In the genomic region with DNA sequence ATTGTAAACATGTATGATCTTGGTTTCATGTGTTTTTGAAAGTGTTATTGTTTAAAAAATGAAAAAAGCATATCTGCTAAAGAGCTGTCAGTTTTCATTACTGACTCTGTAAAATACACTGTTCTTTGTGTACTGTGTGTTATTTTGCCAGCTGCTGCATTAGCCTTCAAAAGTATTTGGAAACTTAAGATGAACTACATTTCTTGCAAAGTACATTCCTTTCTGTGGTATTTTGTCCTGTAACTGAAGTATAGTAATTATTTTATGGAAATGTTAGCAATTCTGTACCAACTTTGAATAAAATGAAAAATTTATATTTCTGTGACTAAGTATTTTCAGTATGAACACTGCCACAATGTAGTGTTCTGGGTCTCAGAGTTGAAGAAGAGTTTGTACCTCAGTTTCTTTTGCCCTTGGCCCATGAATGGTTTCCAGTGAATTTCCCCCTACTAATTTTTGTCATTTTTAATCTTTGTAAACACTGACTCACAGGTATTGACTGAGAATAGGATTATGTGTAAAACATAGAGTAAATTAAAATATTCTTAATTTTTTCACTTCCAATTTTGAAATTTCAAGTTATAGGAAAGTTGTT, we compare ENCODE assay signal across 20 cellular contexts. TPM values are rescaled to one million over a fixed set of nuclear protein-coding genes. Genes with fewer than 3 reads are reported as not detected.
DNase-seq lines count a peak whose midpoint lies in the region; ATAC-seq and TF ChIP-seq lines count a peak whose summit lies in the region.
"Had no signal": no experiment of that assay in that cellular context is flagged by ENCODE, and none has a peak within 500 bp of the region (broad histone marks: within the 10 kb centered on the region; RNA-seq: fewer than 3 reads in every experiment).

No MANE protein-coding gene starts in this region.

- H3K27me3 ChIP-seq in SK-N-SH (ENCODE audit: insufficient read depth) = no peaks in the 10 kb centered on the region

- CTCF ChIA-PET in activated CD4-positive, alpha-beta memory T cell treated with anti-CD3 and anti-CD28 coated beads for 36 hours (lab: Charles Lee) = interaction anchor here (0.6 to 1.4 kb wide), 3 partner anchors 126 to 244 kb away, joined by 4 to 10 read pairs (median 4); no protein-coding TSS in a partner anchor
- CTCF ChIA-PET in activated CD4-positive, alpha-beta memory T cell treated with anti-CD3 and anti-CD28 coated beads, Interleukin-2, amount 10 ng/mL, durations not matched to agents 7 days and 5 days (lab: Charles Lee) = no interaction called here
- CTCF ChIA-PET in SK-N-SH (lab: Yijun Ruan, JAX) = interaction anchor here (0.8 to 1.5 kb wide), 2 partner anchors 18 to 31 kb away, joined by 3 to 4 read pairs; no protein-coding TSS in a partner anchor

- no peak overlapping the region for H3K4me2 ChIP-seq in SK-N-SH

- H3K36me3 Mint-ChIP-seq in activated CD4-positive, alpha-beta memory T cell treated with anti-CD3 and anti-CD28 coated beads for 36 hours = peaks cover 52% of the 10 kb centered on the region
- H3K36me3 Mint-ChIP-seq in activated CD4-positive, alpha-beta memory T cell treated with anti-CD3 and anti-CD28 coated beads, Interleukin-2, amount 10 ng/mL, durations not matched to agents 7 days and 5 days (ENCODE audit: low read depth) = peaks cover 70% of the 10 kb centered on the region

- H3K27me3 Mint-ChIP-seq in activated CD4-positive, alpha-beta memory T cell treated with anti-CD3 and anti-CD28 coated beads for 36 hours = no peaks in the 10 kb centered on the region
- no peaks in the 10 kb centered on the region for H3K27me3 Mint-ChIP-seq in activated CD4-positive, alpha-beta memory T cell treated with anti-CD3 and anti-CD28 coated beads, Interleukin-2, amount 10 ng/mL, durations not matched to agents 7 days and 5 days
- H3K27me3 Mint-ChIP-seq: IgD-negative memory B cell had no signal

- no peak overlapping the region for H2AFZ ChIP-seq in SK-N-SH (ENCODE audit: low read depth)

- peaks cover 29% of the 10 kb centered on the region for H4K20me1 ChIP-seq in SK-N-SH (ENCODE audit: insufficient read depth)

- peaks cover 3 to 27% of the 10 kb centered on the region in 2 experiments for H3K36me3 ChIP-seq in SK-N-SH (replicated peaks in 1 of 2; ENCODE audit: control insufficient read depth in 1 of 2, insufficient read depth in 2 of 2, low read length in 1 of 2)
- H3K36me3 ChIP-seq: HAP-1 had no signal

- ATAC-seq in GM19023 (IDR thresholded peaks at IDR 0.05; ENCODE audit: unreplicated experiment) = no peak

- no peak for TF ChIP-seq CTCF in SK-N-SH (IDR thresholded peaks at IDR 0.05)

- TF ChIP-seq EP300 in SK-N-SH (IDR thresholded peaks at IDR 0.05; ENCODE audit: borderline replicate concordance in 1 of 2, low read depth in 1 of 2, low read length in 1 of 2) = no peak

- intact Hi-C loops in activated CD4-positive, alpha-beta memory T cell treated with anti-CD3 and anti-CD28 coated beads for 36 hours (cut with micrococcal nuclease) = loop anchor here (1.0 to 2.0 kb wide), 2 partner anchors 23 to 131 kb away; no protein-coding TSS in a partner anchor

- no peak for DNase-seq in activated CD4-positive, alpha-beta memory T cell treated with anti-CD3 and anti-CD28 coated beads for 36 hours
- no peak for DNase-seq in activated CD4-positive, alpha-beta memory T cell treated with anti-CD3 and anti-CD28 coated beads, Interleukin-2, amount 10 ng/mL, durations not matched to agents 7 days and 5 days
- DNase-seq in EH (ENCODE audit: low read depth) = peak; percentile 37
- DNase-seq in SK-N-SH = no peak
- DNase-seq in fibroblast of peridontal ligament (ENCODE audit: extremely low read depth) = peak; percentile 27
- DNase-seq in DMS 273 treated with DMSO at 0.1 percent for 48 hours (lab: John Stamatoyannopoulos, UW) = no peak
- DNase-seq in putamen (ENCODE audit: low spot score) = no peak
- DNase-seq: COR-L47; DMS153; EL; NCI-H1105 treated with DMSO at 0.1 percent for 48 hours; NCI-H187; NCI-H446; NCI-H69; NK-92 treated with Interleukin-12 subunit alpha and Interleukin-12 subunit beta, amount 100 ng/mL, for 24 hours; SHP77 had no signal

- peaks cover 0 to 3% of the 10 kb centered on the region in 2 experiments; a peak in 1 of 4 replicates for H3K4me1 ChIP-seq in SK-N-SH (ENCODE audit: control insufficient read depth in 1 of 2, insufficient read depth in 2 of 2, low read depth in 1 of 2, low read length in 1 of 2)
- H3K4me1 ChIP-seq: HAP-1 had no signal

- no peaks in the 10 kb centered on the region for H3K9me2 ChIP-seq in SK-N-SH

- TF ChIP-seq RAD21 in SK-N-SH (IDR thresholded peaks at IDR 0.05; ENCODE audit: low read length) = no peak

- H3K4me1 Mint-ChIP-seq in activated CD4-positive, alpha-beta memory T cell treated with anti-CD3 and anti-CD28 coated beads for 36 hours (ENCODE audit: low read depth) = peaks cover 85% of the 10 kb centered on the region
- peaks cover 2% of the 10 kb centered on the region for H3K4me1 Mint-ChIP-seq in activated CD4-positive, alpha-beta memory T cell treated with anti-CD3 and anti-CD28 coated beads, Interleukin-2, amount 10 ng/mL, durations not matched to agents 7 days and 5 days

- peak overlapping the region; percentile 39 to 43; a peak in 2 of 4 replicates for H3K27ac ChIP-seq in SK-N-SH (ENCODE audit: low read depth in 2 of 2, low read length in 1 of 2)

- H3F3A ChIP-seq in SK-N-SH (replicated peaks; ENCODE audit: insufficient read depth) = peaks cover 10% of the 10 kb centered on the region

- no peak overlapping the region for H3K9ac ChIP-seq in SK-N-SH

- POLR2A ChIA-PET in activated CD4-positive, alpha-beta memory T cell treated with anti-CD3 and anti-CD28 coated beads for 36 hours (lab: Charles Lee) = interaction anchor here (0.6 kb wide), 1 partner anchor 15 kb away, joined by 3 read pairs; no protein-coding TSS in a partner anchor
- POLR2A ChIA-PET in activated CD4-positive, alpha-beta memory T cell treated with anti-CD3 and anti-CD28 coated beads, Interleukin-2, amount 10 ng/mL, durations not matched to agents 7 days and 5 days (lab: Charles Lee) = no interaction called here
- POLR2A ChIA-PET in SK-N-SH (lab: Yijun Ruan, JAX) = no interaction called here

- H3K27ac Mint-ChIP-seq in activated CD4-positive, alpha-beta memory T cell treated with anti-CD3 and anti-CD28 coated beads for 36 hours = peak overlapping the region; percentile 74
- H3K27ac Mint-ChIP-seq in activated CD4-positive, alpha-beta memory T cell treated with anti-CD3 and anti-CD28 coated beads, Interleukin-2, amount 10 ng/mL, durations not matched to agents 7 days and 5 days = no peak overlapping the region
- H3K27ac Mint-ChIP-seq: CD14-positive monocyte, IgD-negative memory B cell had no signal

- no peak overlapping the region for H3K4me3 Mint-ChIP-seq in activated CD4-positive, alpha-beta memory T cell treated with anti-CD3 and anti-CD28 coated beads for 36 hours
- no peak overlapping the region for H3K4me3 Mint-ChIP-seq in activated CD4-positive, alpha-beta memory T cell treated with anti-CD3 and anti-CD28 coated beads, Interleukin-2, amount 10 ng/mL, durations not matched to agents 7 days and 5 days
- H3K4me3 Mint-ChIP-seq: CD14-positive monocyte had no signal

- H3K79me2 ChIP-seq in SK-N-SH (ENCODE audit: insufficient read depth) = peaks cover 73% of the 10 kb centered on the region

- H3K9me3 Mint-ChIP-seq in activated CD4-positive, alpha-beta memory T cell treated with anti-CD3 and anti-CD28 coated beads for 36 hours = no peaks in the 10 kb centered on the region
- no peaks in the 10 kb centered on the region for H3K9me3 Mint-ChIP-seq in activated CD4-positive, alpha-beta memory T cell treated with anti-CD3 and anti-CD28 coated beads, Interleukin-2, amount 10 ng/mL, durations not matched to agents 7 days and 5 days

- no peaks in the 10 kb centered on the region for H3K9me3 ChIP-seq in SK-N-SH
- H3K9me3 ChIP-seq: HAP-1 had no signal

- no peak overlapping the region for H3K4me3 ChIP-seq in SK-N-SH (ENCODE audit: low read depth in 2 of 2, low read length in 1 of 2)
- H3K4me3 ChIP-seq: HAP-1 had no signal

TF ChIP-seq in SK-N-SH, 30 proteins besides CTCF, POLR2A, EP300 and RAD21 (continues in another document):
- TF ChIP-seq TAF1 (IDR thresholded peaks at IDR 0.05; ENCODE audit: borderline replicate concordance, low read depth, low read length) (no peak), FOSL2 (IDR thresholded peaks at IDR 0.05; ENCODE audit: borderline replicate concordance, low read depth) (no peak), GATA2 (CRISPR knock-in tag; IDR thresholded peaks at IDR 0.05) (no peak), SIN3A (IDR thresholded peaks at IDR 0.05; ENCODE audit: borderline replicate concordance, low read depth, low read length) (no peak), ELF1 (IDR thresholded peaks at IDR 0.05) (no peak)
- TF ChIP-seq, protein P1, sequence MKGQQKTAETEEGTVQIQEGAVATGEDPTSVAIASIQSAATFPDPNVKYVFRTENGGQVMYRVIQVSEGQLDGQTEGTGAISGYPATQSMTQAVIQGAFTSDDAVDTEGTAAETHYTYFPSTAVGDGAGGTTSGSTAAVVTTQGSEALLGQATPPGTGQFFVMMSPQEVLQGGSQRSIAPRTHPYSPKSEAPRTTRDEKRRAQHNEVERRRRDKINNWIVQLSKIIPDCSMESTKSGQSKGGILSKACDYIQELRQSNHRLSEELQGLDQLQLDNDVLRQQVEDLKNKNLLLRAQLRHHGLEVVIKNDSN (IDR thresholded peaks at IDR 0.05; ENCODE audit: borderline replicate concordance, low read depth) = no peak
- TF ChIP-seq, protein P2, sequence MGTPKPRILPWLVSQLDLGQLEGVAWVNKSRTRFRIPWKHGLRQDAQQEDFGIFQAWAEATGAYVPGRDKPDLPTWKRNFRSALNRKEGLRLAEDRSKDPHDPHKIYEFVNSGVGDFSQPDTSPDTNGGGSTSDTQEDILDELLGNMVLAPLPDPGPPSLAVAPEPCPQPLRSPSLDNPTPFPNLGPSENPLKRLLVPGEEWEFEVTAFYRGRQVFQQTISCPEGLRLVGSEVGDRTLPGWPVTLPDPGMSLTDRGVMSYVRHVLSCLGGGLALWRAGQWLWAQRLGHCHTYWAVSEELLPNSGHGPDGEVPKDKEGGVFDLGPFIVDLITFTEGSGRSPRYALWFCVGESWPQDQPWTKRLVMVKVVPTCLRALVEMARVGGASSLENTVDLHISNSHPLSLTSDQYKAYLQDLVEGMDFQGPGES (IDR thresholded peaks at IDR 0.05; ENCODE audit: low read depth, low read length) = no peak

RNA-seq across cellular contexts. Expression of gene MRPS6, which starts 32.7 kb away (rescaled TPM):
- 100 to 1,000 TPM; 114 to 117 TPM for total RNA-seq in activated CD4-positive, alpha-beta memory T cell treated with anti-CD3 and anti-CD28 coated beads for 36 hours
- 10 to 100 TPM; 75.2 to 79.2 TPM for total RNA-seq in activated CD4-positive, alpha-beta memory T cell treated with anti-CD3 and anti-CD28 coated beads, Interleukin-2, amount 10 ng/mL, durations not matched to agents 7 days and 5 days
- polyA plus RNA-seq in SK-N-SH (2012; rRNA removed) = 26.8 and 69.2 TPM in 2 replicates
- polyA plus RNA-seq in SK-N-SH (2012; cell fraction: cytosol; rRNA removed) = 69.5 and 89.7 TPM in 2 replicates
- polyA plus RNA-seq in SK-N-SH (2012; cell fraction: nucleus; rRNA removed) = 37.7 and 46.6 TPM in 2 replicates

RNA-seq across cellular contexts. Expression of gene SLC5A3, which starts 32.7 kb away (rescaled TPM):
- 10 to 100 TPM; 25.7 to 27.5 TPM for total RNA-seq in activated CD4-positive, alpha-beta memory T cell treated with anti-CD3 and anti-CD28 coated beads for 36 hours
- total RNA-seq in activated CD4-positive, alpha-beta memory T cell treated with anti-CD3 and anti-CD28 coated beads, Interleukin-2, amount 10 ng/mL, durations not matched to agents 7 days and 5 days = 10 to 100 TPM; 23.3 to 26.0 TPM
- polyA plus RNA-seq in SK-N-SH (2012; rRNA removed) = 3.0 and 3.2 TPM in 2 replicates
- 4.1 TPM in 2 replicates for polyA plus RNA-seq in SK-N-SH (2012; cell fraction: cytosol; rRNA removed)
- 2.9 and 6.9 TPM in 2 replicates for polyA plus RNA-seq in SK-N-SH (2012; cell fraction: nucleus; rRNA removed)

Comparison
In these comparisons a context has a peak if more than half of its experiments do, and no peak if none do; other contexts are left out.
1. DNase-seq: peak in EH (single experiment) and fibroblast of peridontal ligament (single experiment); none in activated CD4-positive, alpha-beta memory T cell treated with anti-CD3 and anti-CD28 coated beads for 36 hours (single experiment), activated CD4-positive, alpha-beta memory T cell treated with anti-CD3 and anti-CD28 coated beads, Interleukin-2, amount 10 ng/mL, durations not matched to agents 7 days and 5 days (single experiment), SK-N-SH (single experiment), DMS 273 treated with DMSO at 0.1 percent for 48 hours (single experiment) and putamen (single experiment).